In the genomic region with DNA sequence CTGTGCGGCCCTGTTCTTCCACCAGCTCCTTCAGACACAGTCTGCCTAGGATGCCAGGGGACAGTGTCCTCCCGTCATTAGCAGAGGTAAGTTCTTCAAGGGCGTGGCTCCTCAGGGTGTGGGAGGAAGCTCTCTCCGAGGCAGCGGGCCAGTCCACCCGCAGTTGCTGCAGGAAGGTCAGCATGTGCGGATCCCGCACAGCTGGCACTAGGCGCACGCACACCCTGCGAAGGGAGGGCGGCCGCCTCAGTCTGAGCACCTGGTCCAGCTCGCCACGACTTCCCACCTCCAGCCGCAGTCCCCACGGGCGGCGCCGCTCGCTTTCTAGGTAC, we compare ENCODE assay signal across 1 cellular context.
TF ChIP-seq lines count a peak whose summit lies in the region.

No MANE protein-coding gene starts in this region.

TF ChIP-seq in A549, 52 proteins besides CTCF, POLR2A, EP300 and RAD21:
- TF ChIP-seq HMGXB4 (CRISPR knock-in tag; IDR thresholded peaks at IDR 0.05; ENCODE audit: borderline replicate concordance) = no peak
- no peak for TF ChIP-seq POLR2AphosphoS2 (conservative IDR thresholded peaks at IDR 0.05; ENCODE audit: low read length)
- no peak for TF ChIP-seq NR3C1 (IDR thresholded peaks at IDR 0.05)
- TF ChIP-seq, protein P1, sequence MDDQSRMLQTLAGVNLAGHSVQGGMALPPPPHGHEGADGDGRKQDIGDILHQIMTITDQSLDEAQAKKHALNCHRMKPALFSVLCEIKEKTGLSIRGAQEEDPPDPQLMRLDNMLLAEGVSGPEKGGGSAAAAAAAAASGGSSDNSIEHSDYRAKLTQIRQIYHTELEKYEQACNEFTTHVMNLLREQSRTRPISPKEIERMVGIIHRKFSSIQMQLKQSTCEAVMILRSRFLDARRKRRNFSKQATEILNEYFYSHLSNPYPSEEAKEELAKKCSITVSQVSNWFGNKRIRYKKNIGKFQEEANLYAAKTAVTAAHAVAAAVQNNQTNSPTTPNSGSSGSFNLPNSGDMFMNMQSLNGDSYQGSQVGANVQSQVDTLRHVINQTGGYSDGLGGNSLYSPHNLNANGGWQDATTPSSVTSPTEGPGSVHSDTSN (IDR thresholded peaks at IDR 0.05) = no peak
- TF ChIP-seq HES2 (IDR thresholded peaks at IDR 0.05) = no peak
- no peak for TF ChIP-seq JUNB (IDR thresholded peaks at IDR 0.05)
- no peak for TF ChIP-seq HOXB5 (CRISPR knock-in tag; IDR thresholded peaks at IDR 0.05)
- TF ChIP-seq HDAC2 (IDR thresholded peaks at IDR 0.05) = no peak
- TF ChIP-seq KDM5A (IDR thresholded peaks at IDR 0.05) = no peak
- no peak for TF ChIP-seq EHF (CRISPR knock-in tag; IDR thresholded peaks at IDR 0.05)
- TF ChIP-seq, protein P2, sequence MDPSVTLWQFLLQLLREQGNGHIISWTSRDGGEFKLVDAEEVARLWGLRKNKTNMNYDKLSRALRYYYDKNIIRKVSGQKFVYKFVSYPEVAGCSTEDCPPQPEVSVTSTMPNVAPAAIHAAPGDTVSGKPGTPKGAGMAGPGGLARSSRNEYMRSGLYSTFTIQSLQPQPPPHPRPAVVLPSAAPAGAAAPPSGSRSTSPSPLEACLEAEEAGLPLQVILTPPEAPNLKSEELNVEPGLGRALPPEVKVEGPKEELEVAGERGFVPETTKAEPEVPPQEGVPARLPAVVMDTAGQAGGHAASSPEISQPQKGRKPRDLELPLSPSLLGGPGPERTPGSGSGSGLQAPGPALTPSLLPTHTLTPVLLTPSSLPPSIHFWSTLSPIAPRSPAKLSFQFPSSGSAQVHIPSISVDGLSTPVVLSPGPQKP (IDR thresholded peaks at IDR 0.05; ENCODE audit: low read depth, low read length) = no peak
- no peak for TF ChIP-seq BHLHE40 (IDR thresholded peaks at IDR 0.05; ENCODE audit: low read depth, low read length)
- TF ChIP-seq CHD4 (IDR thresholded peaks at IDR 0.05; ENCODE audit: borderline replicate concordance) = no peak
- TF ChIP-seq SREBF2 (IDR thresholded peaks at IDR 0.05) = no peak
- TF ChIP-seq RNF2 (IDR thresholded peaks at IDR 0.05; ENCODE audit: borderline replicate concordance, low read depth) = no peak
- no peak for TF ChIP-seq ZSCAN20 (CRISPR knock-in tag; IDR thresholded peaks at IDR 0.05)
- TF ChIP-seq FOXS1 (CRISPR knock-in tag; IDR thresholded peaks at IDR 0.05) = no peak
- TF ChIP-seq JUN (IDR thresholded peaks at IDR 0.05) = no peak
- TF ChIP-seq ESRRA (IDR thresholded peaks at IDR 0.05; ENCODE audit: borderline replicate concordance, low read length) = no peak
